Comparison of ENCODE assay signal across 2 cellular contexts in the genomic region with DNA sequence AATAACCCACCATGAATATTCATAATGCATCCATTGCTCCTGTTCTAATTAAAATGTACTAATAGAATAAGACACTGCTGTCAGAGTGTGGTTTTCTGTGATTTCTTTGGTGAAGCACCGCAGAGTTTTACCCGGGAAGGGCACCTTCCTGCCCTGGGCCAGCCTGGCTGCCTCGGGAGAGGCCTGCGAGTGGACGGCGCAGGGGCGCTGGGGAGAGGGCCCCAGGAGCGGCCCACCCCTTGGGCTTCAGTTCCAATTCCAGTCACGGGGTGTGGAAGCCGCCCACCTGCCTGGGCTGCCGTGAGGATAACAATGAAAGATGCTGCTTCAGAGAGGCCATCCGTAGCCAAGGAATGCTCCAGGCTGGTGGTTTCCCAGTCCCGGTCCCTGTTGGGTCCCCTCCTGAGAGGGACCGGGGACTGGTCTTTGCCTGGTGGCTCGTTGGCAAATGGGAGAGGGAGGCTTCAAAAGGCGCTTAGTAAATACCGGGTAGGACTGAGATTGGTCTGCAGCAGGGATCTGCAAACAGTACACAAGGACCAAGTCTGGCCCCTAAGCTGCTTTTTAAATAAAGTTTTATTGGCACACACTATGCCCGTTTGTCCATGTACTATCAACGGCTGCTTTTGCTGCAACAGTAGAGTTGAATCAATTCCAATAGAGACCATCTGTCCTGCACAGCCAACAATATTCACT.
A peak's percentile ranks its signal among the peaks of the same experiment; 100 is the strongest.
TF ChIP-seq lines count a peak whose summit lies in the region.

No MANE protein-coding gene starts in this region.

TF ChIP-seq in HEK293, 187 proteins besides CTCF, POLR2A, EP300 and RAD21:
- TF ChIP-seq ZNF266 (tag by site-specific recombination; IDR thresholded peaks at IDR 0.05; ENCODE audit: low read depth) (no peak), KLF8 (tag by site-specific recombination; IDR thresholded peaks at IDR 0.05) (peak; percentile 34; the same call in 1 of the 2 replicates), ZNF221 (tag by site-specific recombination; IDR thresholded peaks at IDR 0.05; ENCODE audit: borderline replicate concordance) (no peak)

TF ChIP-seq in GM12878, 131 proteins besides CTCF, POLR2A, EP300 and RAD21:
- TF ChIP-seq PBX3 (IDR thresholded peaks at IDR 0.05; ENCODE audit: insufficient replicate concordance, low read depth, low read length) (no peak), ZBTB40 (IDR thresholded peaks at IDR 0.05; ENCODE audit: borderline replicate concordance) (peak; percentile 84)
